Comparison of ENCODE assay signal across 15 cellular contexts in genomic region chr2:106124787-106125549, GRCh38.
DNase-seq lines count a peak whose midpoint lies in the region; ATAC-seq, FAIRE-seq and TF ChIP-seq lines count a peak whose summit lies in the region.
"Had no signal": no experiment of that assay in that cellular context is flagged by ENCODE, and none has a peak within 500 bp of the region (broad histone marks: within the 10 kb centered on the region; RNA-seq: fewer than 3 reads in every experiment).

No MANE protein-coding gene starts in this region.

- peak; percentile 43 for FAIRE-seq in bronchial epithelial cell (lab: Jason Lieb, UNC)
- FAIRE-seq: G401.6 had no signal

- H3K4me1 Mint-ChIP-seq in activated naive CD8-positive, alpha-beta T cell (ENCODE audit: low read depth) = peaks cover 31% of the 10 kb centered on the region
- H3K4me1 Mint-ChIP-seq in activated naive CD8-positive, alpha-beta T cell treated with anti-CD3 and anti-CD28 coated beads for 36 hours = peaks cover 31% of the 10 kb centered on the region
- peaks cover 6% of the 10 kb centered on the region for H3K4me1 Mint-ChIP-seq in memory B cell

- H3K4me3 ChIP-seq in bronchial epithelial cell (ENCODE audit: low read depth, low read length) (no peak overlapping the region), urinary bladder (ENCODE audit: low read depth, low read length) (no peak overlapping the region)
- H3K4me3 ChIP-seq: vagina had no signal

- no peak for DNase-seq in activated naive CD8-positive, alpha-beta T cell treated with anti-CD3 and anti-CD28 coated beads for 36 hours
- DNase-seq in bronchial epithelial cell (ENCODE audit: low read depth) (peak; percentile 87), memory B cell (ENCODE audit: low spot score in 2 of 2) (no peak), NCI-H1436 treated with DMSO at 0.1 percent for 48 hours (lab: John Stamatoyannopoulos, UW) (no peak), midbrain (lab: John Stamatoyannopoulos, UW) (no peak)
- DNase-seq: activated CD4-positive, alpha-beta T cell treated with anti-CD3 and anti-CD28 coated beads for 48 hours; activated naive CD4-positive, alpha-beta T cell treated with Interleukin-2 at 50 U/mL for 16 hours; dermis blood vessel endothelial cell; foreskin melanocyte; NCI-H2029 had no signal

- no peak for ATAC-seq in memory B cell (ENCODE audit: low read depth)
- no peak for ATAC-seq in GM21576 (IDR thresholded peaks at IDR 0.05; ENCODE audit: unreplicated experiment)

- H3K27me3 Mint-ChIP-seq in activated naive CD8-positive, alpha-beta T cell = no peaks in the 10 kb centered on the region
- H3K27me3 Mint-ChIP-seq in activated naive CD8-positive, alpha-beta T cell treated with anti-CD3 and anti-CD28 coated beads for 36 hours = no peaks in the 10 kb centered on the region
- no peaks in the 10 kb centered on the region for H3K27me3 Mint-ChIP-seq in memory B cell

- no peak for TF ChIP-seq CTCF in bronchial epithelial cell (IDR thresholded peaks at IDR 0.05; ENCODE audit: insufficient read depth, low read length, severe bottlenecking)

- no peaks in the 10 kb centered on the region for H3K4me1 ChIP-seq in urinary bladder (ENCODE audit: insufficient read depth)

- WGBS in urinary bladder = 87% methylated on average over 7 of the region's 7 CpGs

- H3K27ac Mint-ChIP-seq in activated naive CD8-positive, alpha-beta T cell = peak overlapping the region; percentile 67
- no peak overlapping the region for H3K27ac Mint-ChIP-seq in activated naive CD8-positive, alpha-beta T cell treated with anti-CD3 and anti-CD28 coated beads for 36 hours
- peak overlapping the region; percentile 17 for H3K27ac Mint-ChIP-seq in memory B cell

- H3K27me3 ChIP-seq in bronchial epithelial cell (ENCODE audit: control insufficient read depth, insufficient read depth, low read length) = no peaks in the 10 kb centered on the region
- H3K27me3 ChIP-seq: vagina had no signal

- no peak overlapping the region for H3K4me3 Mint-ChIP-seq in activated naive CD8-positive, alpha-beta T cell
- H3K4me3 Mint-ChIP-seq in activated naive CD8-positive, alpha-beta T cell treated with anti-CD3 and anti-CD28 coated beads for 36 hours = no peak overlapping the region
- no peak overlapping the region for H3K4me3 Mint-ChIP-seq in memory B cell

- H3K36me3 Mint-ChIP-seq in activated naive CD8-positive, alpha-beta T cell = peaks cover 13% of the 10 kb centered on the region
- H3K36me3 Mint-ChIP-seq in activated naive CD8-positive, alpha-beta T cell treated with anti-CD3 and anti-CD28 coated beads for 36 hours = peaks cover 36% of the 10 kb centered on the region
- H3K36me3 Mint-ChIP-seq in memory B cell = peaks cover 31% of the 10 kb centered on the region

- H3K9me3 Mint-ChIP-seq in activated naive CD8-positive, alpha-beta T cell (ENCODE audit: low read depth) = no peaks in the 10 kb centered on the region
- H3K9me3 Mint-ChIP-seq in activated naive CD8-positive, alpha-beta T cell treated with anti-CD3 and anti-CD28 coated beads for 36 hours = no peaks in the 10 kb centered on the region
- H3K9me3 Mint-ChIP-seq in memory B cell = no peaks in the 10 kb centered on the region

- H3K27ac ChIP-seq in urinary bladder (ENCODE audit: low read depth) = peak overlapping the region; percentile 38
- H3K27ac ChIP-seq: vagina had no signal

- H3K36me3 ChIP-seq in bronchial epithelial cell (ENCODE audit: control insufficient read depth, insufficient read depth, low read length) (peaks cover 23% of the 10 kb centered on the region), urinary bladder (ENCODE audit: insufficient read depth) (no peaks in the 10 kb centered on the region)
